27 cellular contexts compared by ENCODE assay signal in genomic region chr7:2379821-2380450, GRCh38. TPM values are rescaled to one million over a fixed set of nuclear protein-coding genes. Genes with fewer than 3 reads are reported as not detected.
A peak's percentile ranks its signal among the peaks of the same experiment; 100 is the strongest.
DNase-seq lines count a peak whose midpoint lies in the region; ATAC-seq and TF ChIP-seq lines count a peak whose summit lies in the region.
"Had no signal": no experiment of that assay in that cellular context is flagged by ENCODE, and none has a peak within 500 bp of the region (broad histone marks: within the 10 kb centered on the region; RNA-seq: fewer than 3 reads in every experiment).

No MANE protein-coding gene starts in this region.

- no peaks in the 10 kb centered on the region for H3K27me3 Mint-ChIP-seq in effector memory CD8-positive, alpha-beta T cell
- peaks cover 8% of the 10 kb centered on the region for H3K27me3 Mint-ChIP-seq in HFFc6 (ENCODE audit: insufficient read depth)
- H3K27me3 Mint-ChIP-seq: activated CD4-positive, alpha-beta T cell treated with anti-CD3 and anti-CD28 coated beads, Interleukin-2, amount 10 ng/mL, durations not matched to agents 24 days and 14 days; activated naive CD8-positive, alpha-beta T cell treated with anti-CD3 and anti-CD28 coated beads, Interleukin-2, amount 10 ng/mL, durations not matched to agents 7 days and 5 days had no signal

- no peaks in the 10 kb centered on the region for H3K9me3 Mint-ChIP-seq in effector memory CD8-positive, alpha-beta T cell
- H3K9me3 Mint-ChIP-seq in HFFc6, result peaks cover 4% of the 10 kb centered on the region; the same call in 1 of the 2 replicates
- H3K9me3 Mint-ChIP-seq: activated CD4-positive, alpha-beta T cell treated with anti-CD3 and anti-CD28 coated beads, Interleukin-2, amount 10 ng/mL, durations not matched to agents 24 days and 14 days; activated naive CD8-positive, alpha-beta T cell treated with anti-CD3 and anti-CD28 coated beads, Interleukin-2, amount 10 ng/mL, durations not matched to agents 7 days and 5 days had no signal

- no peak overlapping the region for H3K4me2 ChIP-seq in IMR-90 (ENCODE audit: low read depth, low read length)

- DNase-seq in ELF-1 (ENCODE audit: low read depth, low spot score) (peak; percentile 22), IMR-90 (no peak), psoas muscle (no peak), KBM-7 (no peak), HFFc6 (no peak), DMS53 (lab: John Stamatoyannopoulos, UW) (no peak)
- no peak for DNase-seq in effector memory CD8-positive, alpha-beta T cell
- DNase-seq: activated gamma-delta T cell; activated naive CD8-positive, alpha-beta T cell treated with anti-CD3 and anti-CD28 coated beads, Interleukin-2, amount 10 ng/mL, durations not matched to agents 7 days and 5 days; aorta; C1 segment of cervical spinal cord; COR-L47; GOT3; hypothalamus; Karpas-422; left cardiac atrium; NCI-H1436 treated with DMSO at 0.1 percent for 48 hours; NCI-H2081 treated with DMSO at 0.1 percent for 48 hours; NCI-H345; stimulated activated CD4-positive, alpha-beta T cell treated with anti-CD3 and anti-CD28 coated beads, Interleukin-4, amount 100 ng/mL, for 1 hour; T1000; WERI-Rb-1 had no signal

- intact Hi-C loops in IMR-90 (cut with micrococcal nuclease), result no loop called here
- intact Hi-C loops in psoas muscle (cut with DNase I), result no loop called here

- peak overlapping the region; percentile 55 for H2AK9ac ChIP-seq in IMR-90 (replicated peaks; ENCODE audit: low read depth, low read length, poor library complexity)

- no peaks in the 10 kb centered on the region for H3K27me3 ChIP-seq in IMR-90 (ENCODE audit: control insufficient read depth, insufficient read depth, low read length)
- H3K27me3 ChIP-seq in psoas muscle (ENCODE audit: insufficient read depth in 3 of 3, low read length in 2 of 3), result no peaks in the 10 kb centered on the region
- H3K27me3 ChIP-seq: SJSA1, tibial nerve had no signal

- H2BK20ac ChIP-seq in IMR-90 (ENCODE audit: low read depth, low read length), result no peak overlapping the region

- no peak overlapping the region for H2BK120ac ChIP-seq in IMR-90 (ENCODE audit: low read depth, low read length)

- peaks cover 35% of the 10 kb centered on the region for H4K20me1 ChIP-seq in IMR-90 (ENCODE audit: insufficient read depth, low read length)

- 95% methylated on average over 24 of the region's 34 CpGs; no CpG with 5 or more reads in 1 of the 2 experiments for WGBS in IMR-90 (ENCODE audit: extremely low coverage in 2 of 2, insufficient read length in 1 of 2), 2 experiments
- 92 to 95% (median 93%) methylated on average over 32 to 34 of the region's 34 CpGs for WGBS in psoas muscle, 3 donors

- no peak overlapping the region for H2AK5ac ChIP-seq in IMR-90 (ENCODE audit: low read depth, low read length)

- peaks cover 3% of the 10 kb centered on the region; the same call in 1 of the 2 replicates for H3K9me1 ChIP-seq in IMR-90 (ENCODE audit: insufficient read depth, low read length)

- no peak overlapping the region for H4K5ac ChIP-seq in IMR-90 (ENCODE audit: low read depth, low read length)

- dilution Hi-C loops in IMR-90 (cut with HindIII; ENCODE audit: low sequenced_read_pairs, unreplicated experiment), result no loop called here

- POLR2A ChIA-PET in IMR-90 (lab: Charles Lee; ENCODE audit: unreplicated experiment), result no interaction called here

- H3K36me3 ChIP-seq in IMR-90 (ENCODE audit: control insufficient read depth, insufficient read depth, low read length) (peaks cover 72% of the 10 kb centered on the region), psoas muscle (ENCODE audit: insufficient read depth in 1 of 2, low read depth in 1 of 2) (peaks cover 33 to 66% of the 10 kb centered on the region in 2 donors)

- no peak overlapping the region for H4K8ac ChIP-seq in IMR-90 (ENCODE audit: low read depth in 2 of 2, low read length in 2 of 2)

- H3K79me1 ChIP-seq in IMR-90 (ENCODE audit: low read depth in 1 of 2, low read length in 2 of 2), result peaks cover 14 to 35% of the 10 kb centered on the region in 2 experiments

- H3K4me1 ChIP-seq in IMR-90 (ENCODE audit: control insufficient read depth, insufficient read depth, low read length), result no peaks in the 10 kb centered on the region
- no peaks in the 10 kb centered on the region for H3K4me1 ChIP-seq in psoas muscle
- H3K4me1 ChIP-seq: prostate gland, SJSA1, tibial nerve had no signal

- no peak overlapping the region for H3K14ac ChIP-seq in IMR-90 (replicated peaks; ENCODE audit: low read depth, low read length)

- H3K27ac ChIP-seq in IMR-90 (ENCODE audit: insufficient read depth, low read length), result no peak overlapping the region
- no peak overlapping the region for H3K27ac ChIP-seq in psoas muscle
- H3K27ac ChIP-seq: HL-60, prostate gland, SJSA1, tibial nerve, WERI-Rb-1 had no signal

- H3K9ac ChIP-seq in IMR-90 (ENCODE audit: low read depth, low read length), result no peak overlapping the region

- H3K4me3 ChIP-seq in IMR-90 (ENCODE audit: insufficient read depth, low read depth, low read length) (no peak overlapping the region), psoas muscle (no peak overlapping the region)
- H3K4me3 ChIP-seq: prostate gland, SJSA1, tibial nerve had no signal

- in situ Hi-C loops in IMR-90 (cut with MboI; ENCODE audit: low sequenced_read_pairs) (no loop called here), KBM-7 (cut with MboI; ENCODE audit: low pct_unique_long_range_greater_than_20kb, low sequenced_read_pairs) (no loop called here)

- no peak for TF ChIP-seq RAD21 in IMR-90 (IDR thresholded peaks at IDR 0.05; ENCODE audit: low read length)

- H2BK15ac ChIP-seq in IMR-90 (ENCODE audit: low read depth, low read length), result no peak overlapping the region

- no peak overlapping the region for H2AFZ ChIP-seq in IMR-90 (replicated peaks; ENCODE audit: low read length, poor library complexity)

- H3K23ac ChIP-seq in IMR-90 (ENCODE audit: low read depth, low read length), result no peak overlapping the region

- H3K4ac ChIP-seq in IMR-90 (ENCODE audit: low read depth, low read length), result no peak overlapping the region

- H3K18ac ChIP-seq in IMR-90 (ENCODE audit: low read depth, low read length), result no peak overlapping the region

- TF ChIP-seq POLR2A in IMR-90 (IDR thresholded peaks at IDR 0.05; ENCODE audit: low read depth, low read length), result no peak

- CTCF ChIA-PET in IMR-90 (lab: Yijun Ruan, JAX), result no interaction called here

- no TSS peak for BruUV-seq in IMR-90 (replicated peaks; lab: Mats Ljungman, UMichigan)

- ATAC-seq in IMR-90 (ENCODE audit: low read depth) (no peak), psoas muscle (peak in 3 of 4 donors; percentile 14 to 22 (median 16))
- no peak for ATAC-seq in effector memory CD8-positive, alpha-beta T cell (replicated peaks)
- ATAC-seq: left cardiac atrium had no signal

- no peaks in the 10 kb centered on the region for H3K9me3 ChIP-seq in IMR-90 (ENCODE audit: control insufficient read depth, insufficient read depth, low read length)
- no peaks in the 10 kb centered on the region for H3K9me3 ChIP-seq in psoas muscle
- H3K9me3 ChIP-seq: prostate gland, SJSA1, tibial nerve had no signal

- no peak overlapping the region for H4K91ac ChIP-seq in IMR-90 (ENCODE audit: insufficient read depth, low read depth, low read length)

- peak overlapping the region; percentile 16 to 89 for H3K27ac Mint-ChIP-seq in effector memory CD8-positive, alpha-beta T cell
- no peak overlapping the region for H3K27ac Mint-ChIP-seq in HFFc6

- H3K4me1 Mint-ChIP-seq in effector memory CD8-positive, alpha-beta T cell (ENCODE audit: low read depth in 2 of 2), result peaks cover 15 to 21% of the 10 kb centered on the region in 2 donors
- H3K4me1 Mint-ChIP-seq in HFFc6 (ENCODE audit: low read depth), result no peaks in the 10 kb centered on the region

- no peak overlapping the region for H2BK5ac ChIP-seq in IMR-90 (ENCODE audit: low read depth, low read length, poor library complexity, severe bottlenecking)

- no peak for TF ChIP-seq CTCF in IMR-90 (conservative IDR thresholded peaks at IDR 0.05; ENCODE audit: low read depth, low read length)
- no peak for TF ChIP-seq CTCF in psoas muscle (IDR thresholded peaks at IDR 0.05)
- no peak for TF ChIP-seq CTCF in HFFc6 (IDR thresholded peaks at IDR 0.05)

- H3K56ac ChIP-seq in IMR-90 (ENCODE audit: extremely low read depth, insufficient read depth, low read length), result no peak overlapping the region

- no peak overlapping the region for H3K4me3 Mint-ChIP-seq in effector memory CD8-positive, alpha-beta T cell
- no peak overlapping the region for H3K4me3 Mint-ChIP-seq in HFFc6
- H3K4me3 Mint-ChIP-seq: activated CD4-positive, alpha-beta T cell treated with anti-CD3 and anti-CD28 coated beads, Interleukin-2, amount 10 ng/mL, durations not matched to agents 24 days and 14 days; activated naive CD8-positive, alpha-beta T cell treated with anti-CD3 and anti-CD28 coated beads, Interleukin-2, amount 10 ng/mL, durations not matched to agents 7 days and 5 days had no signal

- H3K36me3 Mint-ChIP-seq in effector memory CD8-positive, alpha-beta T cell (ENCODE audit: insufficient read depth), result peaks cover 70% of the 10 kb centered on the region
- peaks cover 49% of the 10 kb centered on the region for H3K36me3 Mint-ChIP-seq in HFFc6 (ENCODE audit: low read depth)

TF ChIP-seq in IMR-90, 13 proteins besides CTCF, POLR2A, EP300 and RAD21:
- TF ChIP-seq CEBPB (IDR thresholded peaks at IDR 0.05; ENCODE audit: low read depth, low read length) (peak; percentile 63), RCOR1 (IDR thresholded peaks at IDR 0.05; ENCODE audit: insufficient replicate concordance, low read length) (no peak), RFX5 (IDR thresholded peaks at IDR 0.05; ENCODE audit: low read depth, low read length) (no peak)
TF ChIP-seq in IMR-90: peak in this region for 1.

RNA-seq across cellular contexts. Expression of gene CHST12, which starts 23.5 kb away (rescaled TPM):
- 3.8 and 4.7 TPM in 2 replicates for total RNA-seq in IMR-90 (2012; rRNA removed)
- 27.0 and 31.6 TPM in 2 replicates for polyA plus RNA-seq in IMR-90 (2012; rRNA removed)
- polyA plus RNA-seq in IMR-90 (2012; cell fraction: cytosol; rRNA removed), result 26.1 and 46.6 TPM in 2 replicates
- 11.2 and 24.6 TPM in 2 replicates for polyA plus RNA-seq in IMR-90 (2012; cell fraction: nucleus; rRNA removed; ENCODE audit: low replicate concordance)
- 10 to 100 TPM in 1 of 4 donors, 1 to 10 TPM in 3; 6.6 to 12.0 (median 9.4) TPM for total RNA-seq in psoas muscle
- 1 to 10 TPM; 7.7 to 8.2 (median 8.1) TPM for polyA plus RNA-seq in psoas muscle
- 10 to 100 TPM; 25.7 to 31.4 (median 27.2) TPM for total RNA-seq in HFFc6 (2021; fragmentation: NEBNext Ultra II Directional; extraction: Animal tissue kit (Norgen Biotek cat#: 25700))

RNA-seq across cellular contexts. Expression of gene EIF3B, which starts 25.3 kb away (rescaled TPM):
- total RNA-seq in IMR-90 (2012; rRNA removed) (201 and 211 TPM in 2 replicates), psoas muscle (100 to 1,000 TPM; 101 to 203 (median 180) TPM)
- polyA plus RNA-seq in IMR-90 (2012; rRNA removed) (105 and 107 TPM in 2 replicates), psoas muscle (100 to 1,000 TPM; 113 to 275 (median 159) TPM)
- 68.3 and 87.5 TPM in 2 replicates for polyA plus RNA-seq in IMR-90 (2012; cell fraction: cytosol; rRNA removed)
- polyA plus RNA-seq in IMR-90 (2012; cell fraction: nucleus; rRNA removed; ENCODE audit: low replicate concordance), result 232 and 274 TPM in 2 replicates
- total RNA-seq in HFFc6 (2021; fragmentation: NEBNext Ultra II Directional; extraction: Animal tissue kit (Norgen Biotek cat#: 25700)), result 100 to 1,000 TPM; 175 to 207 (median 180) TPM

Comparison
In these comparisons a context has a peak if more than half of its experiments do, and no peak if none do; other contexts are left out.
1. ATAC-seq: peak in psoas muscle (3 of 4); none in IMR-90 (single experiment) and effector memory CD8-positive, alpha-beta T cell (single experiment).